In the genomic region with DNA sequence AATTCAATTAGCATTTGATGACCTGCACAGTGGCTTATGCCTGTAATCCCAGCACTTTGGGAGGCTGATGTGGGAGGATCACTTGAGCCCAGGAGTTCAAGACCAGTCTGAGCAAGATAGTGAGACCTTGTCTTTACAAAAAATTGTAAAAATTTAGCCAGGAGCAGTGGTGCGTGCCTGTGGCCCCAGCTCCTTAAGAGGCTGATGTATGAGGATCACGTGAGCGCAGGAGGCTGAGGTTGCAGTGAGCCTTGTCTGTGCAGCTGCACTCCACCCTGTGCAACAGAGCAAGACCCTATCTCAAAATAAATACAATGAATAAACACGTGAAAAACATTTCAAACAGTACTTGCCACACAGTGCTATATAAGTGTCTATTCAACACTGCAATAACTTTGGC, we compare ENCODE assay signal across 11 cellular contexts. TPM values are rescaled to one million over a fixed set of nuclear protein-coding genes. Genes with fewer than 3 reads are reported as not detected.
DNase-seq lines count a peak whose midpoint lies in the region; ATAC-seq, FAIRE-seq and TF ChIP-seq lines count a peak whose summit lies in the region.
"Had no signal": no experiment of that assay in that cellular context is flagged by ENCODE, and none has a peak within 500 bp of the region (broad histone marks: within the 10 kb centered on the region; RNA-seq: fewer than 3 reads in every experiment).

No MANE protein-coding gene starts in this region.

- H3K27me3 ChIP-seq in osteoblast (ENCODE audit: insufficient read depth, low read length) (no peaks in the 10 kb centered on the region), prostate gland (replicated peaks; ENCODE audit: insufficient read depth) (no peaks in the 10 kb centered on the region)

- peak overlapping the region; percentile 19 to 73 (median 60) for H3K4me3 Mint-ChIP-seq in IgD-negative memory B cell
- H3K4me3 Mint-ChIP-seq: T-helper 1 cell treated with Interleukin-12 subunit alpha and Interleukin-12 subunit beta and Interleukin-4 antibody, amounts not matched to agents 30 μg/mL and 1 μg/mL, for 36 hours had no signal

- H3K4me1 Mint-ChIP-seq in IgD-negative memory B cell = peaks cover 23 to 52% (median 43%) of the 10 kb centered on the region in 3 donors

- peaks cover 2% of the 10 kb centered on the region for H3K79me2 ChIP-seq in osteoblast (ENCODE audit: insufficient read depth, low read length)

- intact Hi-C loops in prostate gland (cut with DNase I) = loop anchor here (10.0 kb wide), 2 partner anchors 141 to 491 kb away; no protein-coding TSS in a partner anchor

- H4K20me1 ChIP-seq in osteoblast (ENCODE audit: insufficient read depth, low read length) = no peaks in the 10 kb centered on the region

- DNase-seq in osteoblast (ENCODE audit: insufficient read length, low spot score, missing footprints) (no peak), H54 (ENCODE audit: insufficient read length, low spot score) (no peak), prostate gland (ENCODE audit: low spot score) (no peak), SIG-M5 (lab: John Stamatoyannopoulos, UW) (no peak)
- DNase-seq: activated T-cell treated with anti-CD3 and anti-CD28 coated beads for 4 hours, NCI-H1694 had no signal

- H3K4me1 ChIP-seq in osteoblast (ENCODE audit: insufficient read depth, low read length) = peaks cover 14% of the 10 kb centered on the region
- no peaks in the 10 kb centered on the region for H3K4me1 ChIP-seq in prostate gland (replicated peaks)

- peak overlapping the region in 2 of 3 donors; percentile 26 to 81 for H3K27ac Mint-ChIP-seq in IgD-negative memory B cell
- H3K27ac Mint-ChIP-seq: T-helper 1 cell treated with Interleukin-12 subunit alpha and Interleukin-12 subunit beta and Interleukin-4 antibody, amounts not matched to agents 30 μg/mL and 1 μg/mL, for 36 hours had no signal

- TF ChIP-seq CTCF in osteoblast (IDR thresholded peaks at IDR 0.05; ENCODE audit: extremely low read depth, low read depth, low read length) (no peak), prostate gland (IDR thresholded peaks at IDR 0.05) (no peak)

- H3K27me3 Mint-ChIP-seq in IgD-negative memory B cell = no peaks in the 10 kb centered on the region

- peaks cover under 1% of the 10 kb centered on the region for H3K36me3 Mint-ChIP-seq in IgD-negative memory B cell

- no peaks in the 10 kb centered on the region for H3K9me3 Mint-ChIP-seq in IgD-negative memory B cell
- H3K9me3 Mint-ChIP-seq: T-helper 1 cell treated with Interleukin-12 subunit alpha and Interleukin-12 subunit beta and Interleukin-4 antibody, amounts not matched to agents 30 μg/mL and 1 μg/mL, for 36 hours had no signal

- peak; percentile 39 for ATAC-seq in GM18867 (IDR thresholded peaks at IDR 0.05; ENCODE audit: unreplicated experiment)
- peak; percentile 66 for ATAC-seq in HG02610 (IDR thresholded peaks at IDR 0.05; ENCODE audit: unreplicated experiment)
- ATAC-seq in SK-N-SH treated with all-trans-retinoic acid at 6 μM for 48 hours = no peak

- H3K36me3 ChIP-seq in osteoblast (ENCODE audit: insufficient read depth, low read length) (no peaks in the 10 kb centered on the region), prostate gland (no peaks in the 10 kb centered on the region)

- H3K4me2 ChIP-seq in osteoblast (ENCODE audit: insufficient read depth, low read length) = no peak overlapping the region

- 81% methylated on average over 4 of the region's 4 CpGs for WGBS in prostate gland

- FAIRE-seq in H54 (lab: Jason Lieb, UNC) = no peak

- H3K27ac ChIP-seq in osteoblast (ENCODE audit: low read depth, low read length) (peak overlapping the region; percentile 47), prostate gland (no peak overlapping the region)

- H3K4me3 ChIP-seq in osteoblast (ENCODE audit: insufficient read depth, low read length) (no peak overlapping the region), prostate gland (no peak overlapping the region)

- H3K9me3 ChIP-seq in osteoblast (ENCODE audit: low read depth, low read length) (no peaks in the 10 kb centered on the region), prostate gland (no peaks in the 10 kb centered on the region)

- TF ChIP-seq POLR2A in H54 (IDR thresholded peaks at IDR 0.05; ENCODE audit: low read depth, low read length) = no peak
- no peak for TF ChIP-seq POLR2A in prostate gland (IDR thresholded peaks at IDR 0.05)

- no peak overlapping the region for H2AFZ ChIP-seq in osteoblast (ENCODE audit: low read length)

TF ChIP-seq in SK-N-SH treated with all-trans-retinoic acid at 6 μM for 48 hours, 23 proteins besides CTCF, POLR2A, EP300 and RAD21:
- no peak for TF ChIP-seq ARNTL (CRISPR knock-in tag; IDR thresholded peaks at IDR 0.05; ENCODE audit: borderline replicate concordance, low read depth)
- TF ChIP-seq ZFP30 (CRISPR knock-in tag; IDR thresholded peaks at IDR 0.05) = no peak
- TF ChIP-seq TCF4 (CRISPR knock-in tag; IDR thresholded peaks at IDR 0.05; ENCODE audit: borderline replicate concordance) = no peak
- TF ChIP-seq TOX (CRISPR knock-in tag; IDR thresholded peaks at IDR 0.05; ENCODE audit: borderline replicate concordance) = no peak
- no peak for TF ChIP-seq ZC3H10 (CRISPR knock-in tag; IDR thresholded peaks at IDR 0.05)
- TF ChIP-seq, protein P1, sequence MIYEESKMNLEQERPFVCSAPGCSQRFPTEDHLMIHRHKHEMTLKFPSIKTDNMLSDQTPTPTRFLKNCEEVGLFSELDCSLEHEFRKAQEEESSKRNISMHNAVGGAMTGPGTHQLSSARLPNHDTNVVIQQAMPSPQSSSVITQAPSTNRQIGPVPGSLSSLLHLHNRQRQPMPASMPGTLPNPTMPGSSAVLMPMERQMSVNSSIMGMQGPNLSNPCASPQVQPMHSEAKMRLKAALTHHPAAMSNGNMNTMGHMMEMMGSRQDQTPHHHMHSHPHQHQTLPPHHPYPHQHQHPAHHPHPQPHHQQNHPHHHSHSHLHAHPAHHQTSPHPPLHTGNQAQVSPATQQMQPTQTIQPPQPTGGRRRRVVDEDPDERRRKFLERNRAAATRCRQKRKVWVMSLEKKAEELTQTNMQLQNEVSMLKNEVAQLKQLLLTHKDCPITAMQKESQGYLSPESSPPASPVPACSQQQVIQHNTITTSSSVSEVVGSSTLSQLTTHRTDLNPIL (CRISPR knock-in tag; IDR thresholded peaks at IDR 0.05; ENCODE audit: low read depth) = no peak
- no peak for TF ChIP-seq ZNF8 (CRISPR knock-in tag; IDR thresholded peaks at IDR 0.05)
- no peak for TF ChIP-seq OSR1 (CRISPR knock-in tag; IDR thresholded peaks at IDR 0.05)
- TF ChIP-seq, protein P2, sequence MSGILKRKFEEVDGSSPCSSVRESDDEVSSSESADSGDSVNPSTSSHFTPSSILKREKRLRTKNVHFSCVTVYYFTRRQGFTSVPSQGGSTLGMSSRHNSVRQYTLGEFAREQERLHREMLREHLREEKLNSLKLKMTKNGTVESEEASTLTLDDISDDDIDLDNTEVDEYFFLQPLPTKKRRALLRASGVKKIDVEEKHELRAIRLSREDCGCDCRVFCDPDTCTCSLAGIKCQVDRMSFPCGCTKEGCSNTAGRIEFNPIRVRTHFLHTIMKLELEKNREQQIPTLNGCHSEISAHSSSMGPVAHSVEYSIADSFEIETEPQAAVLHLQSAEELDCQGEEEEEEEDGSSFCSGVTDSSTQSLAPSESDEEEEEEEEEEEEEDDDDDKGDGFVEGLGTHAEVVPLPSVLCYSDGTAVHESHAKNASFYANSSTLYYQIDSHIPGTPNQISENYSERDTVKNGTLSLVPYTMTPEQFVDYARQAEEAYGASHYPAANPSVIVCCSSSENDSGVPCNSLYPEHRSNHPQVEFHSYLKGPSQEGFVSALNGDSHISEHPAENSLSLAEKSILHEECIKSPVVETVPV (CRISPR knock-in tag; IDR thresholded peaks at IDR 0.05) = no peak
- no peak for TF ChIP-seq ESRRG (CRISPR knock-in tag; IDR thresholded peaks at IDR 0.05)
- TF ChIP-seq, protein P3, sequence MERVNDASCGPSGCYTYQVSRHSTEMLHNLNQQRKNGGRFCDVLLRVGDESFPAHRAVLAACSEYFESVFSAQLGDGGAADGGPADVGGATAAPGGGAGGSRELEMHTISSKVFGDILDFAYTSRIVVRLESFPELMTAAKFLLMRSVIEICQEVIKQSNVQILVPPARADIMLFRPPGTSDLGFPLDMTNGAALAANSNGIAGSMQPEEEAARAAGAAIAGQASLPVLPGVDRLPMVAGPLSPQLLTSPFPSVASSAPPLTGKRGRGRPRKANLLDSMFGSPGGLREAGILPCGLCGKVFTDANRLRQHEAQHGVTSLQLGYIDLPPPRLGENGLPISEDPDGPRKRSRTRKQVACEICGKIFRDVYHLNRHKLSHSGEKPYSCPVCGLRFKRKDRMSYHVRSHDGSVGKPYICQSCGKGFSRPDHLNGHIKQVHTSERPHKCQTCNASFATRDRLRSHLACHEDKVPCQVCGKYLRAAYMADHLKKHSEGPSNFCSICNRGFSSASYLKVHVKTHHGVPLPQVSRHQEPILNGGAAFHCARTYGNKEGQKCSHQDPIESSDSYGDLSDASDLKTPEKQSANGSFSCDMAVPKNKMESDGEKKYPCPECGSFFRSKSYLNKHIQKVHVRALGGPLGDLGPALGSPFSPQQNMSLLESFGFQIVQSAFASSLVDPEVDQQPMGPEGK (CRISPR knock-in tag; IDR thresholded peaks at IDR 0.05; ENCODE audit: borderline replicate concordance) = no peak
- TF ChIP-seq CSDC2 (CRISPR knock-in tag; IDR thresholded peaks at IDR 0.05) = no peak
- no peak for TF ChIP-seq ISL1 (CRISPR knock-in tag; IDR thresholded peaks at IDR 0.05)
TF ChIP-seq in SK-N-SH treated with all-trans-retinoic acid at 6 μM for 48 hours: peak in this region for 0.

RNA-seq across cellular contexts. Expression of a gene that starts 4.2 kb away (rescaled TPM):
- 1.3 TPM for polyA plus RNA-seq in IgD-negative memory B cell
- 50.1 and 73.1 TPM in 2 replicates for total RNA-seq in osteoblast
- 10 to 100 TPM; 11.0 to 63.7 TPM for total RNA-seq in prostate gland
